Comparison of ENCODE assay signal across 1 cellular context in the genomic region with DNA sequence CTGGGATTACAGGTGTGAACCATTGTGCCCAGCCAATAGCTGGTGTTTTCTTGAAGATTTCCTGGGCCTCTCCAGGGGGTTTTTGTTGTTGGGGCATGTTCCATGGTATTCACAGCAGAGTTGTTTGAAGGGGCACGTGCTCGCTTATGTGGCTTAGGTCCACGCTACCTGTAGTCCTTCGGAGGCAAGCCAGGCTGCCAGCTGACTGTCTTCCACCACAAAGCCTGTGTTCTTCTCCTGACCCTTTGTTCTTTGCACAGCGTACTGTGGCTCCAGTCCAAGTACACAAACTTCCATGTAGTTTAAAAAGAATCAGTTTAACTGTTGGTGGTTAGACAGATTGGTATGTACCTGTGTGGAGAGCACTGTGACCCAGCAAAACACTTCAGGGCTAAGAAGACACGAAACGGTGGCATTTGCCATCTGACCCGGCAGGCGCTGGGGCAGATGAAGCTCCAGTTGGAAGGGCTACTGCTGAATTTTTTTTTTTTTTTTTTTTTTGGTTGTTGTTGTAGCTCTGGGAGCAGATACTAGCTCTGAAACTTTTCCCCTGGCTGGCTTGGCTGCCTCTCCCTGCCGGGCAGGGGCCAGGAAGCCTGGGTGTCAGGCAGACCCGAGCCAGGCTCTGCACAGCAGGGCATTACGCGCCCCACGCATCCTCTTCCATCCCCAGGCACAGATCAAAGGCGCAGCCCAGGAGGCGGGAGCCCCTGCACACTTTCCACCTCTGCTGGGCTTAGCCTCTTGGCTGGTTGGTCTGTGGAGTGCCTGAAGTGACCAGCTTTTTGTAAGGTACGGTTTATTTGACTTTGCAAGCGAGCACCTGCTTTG.
A peak's percentile ranks its signal among the peaks of the same experiment; 100 is the strongest.
TF ChIP-seq lines count a peak whose summit lies in the region.

No MANE protein-coding gene starts in this region.

TF ChIP-seq in HepG2, 621 proteins besides CTCF, POLR2A, EP300 and RAD21 (continued from another document and continues in another):
- TF ChIP-seq HNF4A (CRISPR knock-in tag; IDR thresholded peaks at IDR 0.05) (peak; percentile 92), SKI (IDR thresholded peaks at IDR 0.05; ENCODE audit: partially characterized antibody) (peak; percentile 8), SOX6 (IDR thresholded peaks at IDR 0.05) (no peak), SOX6 (CRISPR knock-in tag; IDR thresholded peaks at IDR 0.05) (peak; percentile 98), ZFP91 (CRISPR knock-in tag; IDR thresholded peaks at IDR 0.05; ENCODE audit: borderline replicate concordance) (peak; percentile 89; the same call in 1 of the 2 replicates), XRCC5 (optimal IDR thresholded peaks at IDR 0.05; ENCODE audit: low read length) (peak; percentile 87), ZNF615 (CRISPR knock-in tag; IDR thresholded peaks at IDR 0.05; ENCODE audit: borderline replicate concordance) (no peak), PAWR (CRISPR knock-in tag; IDR thresholded peaks at IDR 0.05; ENCODE audit: borderline replicate concordance) (0 out of 2 replicates have a peak, but pooled peaks have one; percentile 55), MEF2D (CRISPR knock-in tag; IDR thresholded peaks at IDR 0.05) (0 out of 2 replicates have a peak, but pooled peaks have one; percentile 59), RXRB (CRISPR knock-in tag; IDR thresholded peaks at IDR 0.05; ENCODE audit: borderline replicate concordance) (peak; percentile 85), YEATS4 (CRISPR knock-in tag; IDR thresholded peaks at IDR 0.05; ENCODE audit: borderline replicate concordance) (peak; percentile 61), ZNF251 (CRISPR knock-in tag; IDR thresholded peaks at IDR 0.05) (no peak), XBP1 (CRISPR knock-in tag; IDR thresholded peaks at IDR 0.05) (no peak), KLF16 (CRISPR knock-in tag; IDR thresholded peaks at IDR 0.05) (peak in 1 of 2 experiments; percentile 59; a peak in 1 of 4 replicates), HES4 (CRISPR knock-in tag; IDR thresholded peaks at IDR 0.05; ENCODE audit: borderline replicate concordance) (peak; percentile 37; the same call in 1 of the 2 replicates), MAFG (CRISPR knock-in tag; IDR thresholded peaks at IDR 0.05) (no peak), GZF1 (CRISPR knock-in tag; IDR thresholded peaks at IDR 0.05) (no peak; the same call in none of the 2 replicates), LCORL (IDR thresholded peaks at IDR 0.05) (peak; percentile 48; the same call in 1 of the 2 replicates), LCORL (CRISPR knock-in tag; IDR thresholded peaks at IDR 0.05) (peak; percentile 95), TFDP2 (CRISPR knock-in tag; IDR thresholded peaks at IDR 0.05) (peak; percentile 62), ERF (CRISPR knock-in tag; IDR thresholded peaks at IDR 0.05) (peak; percentile 87), HNRNPH1 (optimal IDR thresholded peaks at IDR 0.05; ENCODE audit: low read depth, low read length) (no peak), ZNF543 (CRISPR knock-in tag; IDR thresholded peaks at IDR 0.05) (peak; percentile 51; the same call in 1 of the 2 replicates), ZNF205 (CRISPR knock-in tag; IDR thresholded peaks at IDR 0.05) (peak; percentile 66), BCL6 (CRISPR knock-in tag; IDR thresholded peaks at IDR 0.05) (peak; percentile 70), HDAC2 (CRISPR knock-in tag; IDR thresholded peaks at IDR 0.05) (peak; percentile 86), ZBTB26 (CRISPR knock-in tag; IDR thresholded peaks at IDR 0.05; ENCODE audit: borderline replicate concordance) (peak; percentile 13), ZNF274 (CRISPR knock-in tag; IDR thresholded peaks at IDR 0.05) (peak; percentile 18), PRDM15 (CRISPR knock-in tag; IDR thresholded peaks at IDR 0.05) (no peak; the same call in 1 of the 2 replicates), ZBTB7B (CRISPR knock-in tag; IDR thresholded peaks at IDR 0.05) (peak; percentile 39), ATF6 (CRISPR knock-in tag; conservative IDR thresholded peaks at IDR 0.05) (peak; percentile 78; the same call in 1 of the 2 replicates), CBX2 (IDR thresholded peaks at IDR 0.05; ENCODE audit: low read depth, low read length) (no peak), CBX2 (CRISPR knock-in tag; IDR thresholded peaks at IDR 0.05; ENCODE audit: low read depth) (no peak), ZNF770 (CRISPR knock-in tag; IDR thresholded peaks at IDR 0.05) (peak; percentile 82), ZNF747 (CRISPR knock-in tag; IDR thresholded peaks at IDR 0.05; ENCODE audit: borderline replicate concordance) (0 out of 2 replicates have a peak, but pooled peaks have one; percentile 48), SMAD9 (CRISPR knock-in tag; IDR thresholded peaks at IDR 0.05) (no peak; the same call in 1 of the 2 replicates), KAT2B (IDR thresholded peaks at IDR 0.05; ENCODE audit: borderline replicate concordance, low read depth, low read length) (no peak), ELF3 (CRISPR knock-in tag; IDR thresholded peaks at IDR 0.05) (peak; percentile 83)
- TF ChIP-seq, protein P1, sequence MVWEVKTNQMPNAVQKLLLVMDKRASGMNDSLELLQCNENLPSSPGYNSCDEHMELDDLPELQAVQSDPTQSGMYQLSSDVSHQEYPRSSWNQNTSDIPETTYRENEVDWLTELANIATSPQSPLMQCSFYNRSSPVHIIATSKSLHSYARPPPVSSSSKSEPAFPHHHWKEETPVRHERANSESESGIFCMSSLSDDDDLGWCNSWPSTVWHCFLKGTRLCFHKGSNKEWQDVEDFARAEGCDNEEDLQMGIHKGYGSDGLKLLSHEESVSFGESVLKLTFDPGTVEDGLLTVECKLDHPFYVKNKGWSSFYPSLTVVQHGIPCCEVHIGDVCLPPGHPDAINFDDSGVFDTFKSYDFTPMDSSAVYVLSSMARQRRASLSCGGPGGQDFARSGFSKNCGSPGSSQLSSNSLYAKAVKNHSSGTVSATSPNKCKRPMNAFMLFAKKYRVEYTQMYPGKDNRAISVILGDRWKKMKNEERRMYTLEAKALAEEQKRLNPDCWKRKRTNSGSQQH (CRISPR knock-in tag; IDR thresholded peaks at IDR 0.05; ENCODE audit: low read depth) = no peak
- TF ChIP-seq, protein P2, sequence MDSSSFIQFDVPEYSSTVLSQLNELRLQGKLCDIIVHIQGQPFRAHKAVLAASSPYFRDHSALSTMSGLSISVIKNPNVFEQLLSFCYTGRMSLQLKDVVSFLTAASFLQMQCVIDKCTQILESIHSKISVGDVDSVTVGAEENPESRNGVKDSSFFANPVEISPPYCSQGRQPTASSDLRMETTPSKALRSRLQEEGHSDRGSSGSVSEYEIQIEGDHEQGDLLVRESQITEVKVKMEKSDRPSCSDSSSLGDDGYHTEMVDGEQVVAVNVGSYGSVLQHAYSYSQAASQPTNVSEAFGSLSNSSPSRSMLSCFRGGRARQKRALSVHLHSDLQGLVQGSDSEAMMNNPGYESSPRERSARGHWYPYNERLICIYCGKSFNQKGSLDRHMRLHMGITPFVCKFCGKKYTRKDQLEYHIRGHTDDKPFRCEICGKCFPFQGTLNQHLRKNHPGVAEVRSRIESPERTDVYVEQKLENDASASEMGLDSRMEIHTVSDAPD (CRISPR knock-in tag; IDR thresholded peaks at IDR 0.05) = 0 out of 2 replicates have a peak, but pooled peaks have one; percentile 49
- TF ChIP-seq, protein P3, sequence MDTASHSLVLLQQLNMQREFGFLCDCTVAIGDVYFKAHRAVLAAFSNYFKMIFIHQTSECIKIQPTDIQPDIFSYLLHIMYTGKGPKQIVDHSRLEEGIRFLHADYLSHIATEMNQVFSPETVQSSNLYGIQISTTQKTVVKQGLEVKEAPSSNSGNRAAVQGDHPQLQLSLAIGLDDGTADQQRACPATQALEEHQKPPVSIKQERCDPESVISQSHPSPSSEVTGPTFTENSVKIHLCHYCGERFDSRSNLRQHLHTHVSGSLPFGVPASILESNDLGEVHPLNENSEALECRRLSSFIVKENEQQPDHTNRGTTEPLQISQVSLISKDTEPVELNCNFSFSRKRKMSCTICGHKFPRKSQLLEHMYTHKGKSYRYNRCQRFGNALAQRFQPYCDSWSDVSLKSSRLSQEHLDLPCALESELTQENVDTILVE (CRISPR knock-in tag; IDR thresholded peaks at IDR 0.05) = peak; percentile 21; the same call in 1 of the 2 replicates
- TF ChIP-seq, protein P4, sequence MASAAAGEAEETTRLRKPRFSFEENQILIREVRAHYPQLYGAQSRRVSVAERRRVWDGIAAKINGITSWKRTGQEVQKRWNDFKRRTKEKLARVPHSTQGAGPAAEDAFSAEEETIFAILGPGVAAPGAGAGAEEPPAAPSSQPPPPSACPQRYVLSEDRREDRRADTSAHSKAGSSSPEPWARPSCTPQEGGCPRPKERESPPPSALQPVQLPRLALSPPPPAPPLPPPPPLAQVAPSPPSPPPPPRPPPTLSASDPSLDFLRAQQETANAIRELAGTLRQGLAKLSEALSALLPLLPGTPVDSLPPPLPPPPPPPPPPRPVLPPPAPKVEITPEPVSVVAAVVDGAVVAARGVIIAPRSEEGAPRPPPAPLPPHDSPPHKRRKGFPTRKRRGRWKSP (CRISPR knock-in tag; IDR thresholded peaks at IDR 0.05) = no peak; the same call in 1 of the 2 replicates
